Comparison of ENCODE assay signal across 1 cellular context in the genomic region with DNA sequence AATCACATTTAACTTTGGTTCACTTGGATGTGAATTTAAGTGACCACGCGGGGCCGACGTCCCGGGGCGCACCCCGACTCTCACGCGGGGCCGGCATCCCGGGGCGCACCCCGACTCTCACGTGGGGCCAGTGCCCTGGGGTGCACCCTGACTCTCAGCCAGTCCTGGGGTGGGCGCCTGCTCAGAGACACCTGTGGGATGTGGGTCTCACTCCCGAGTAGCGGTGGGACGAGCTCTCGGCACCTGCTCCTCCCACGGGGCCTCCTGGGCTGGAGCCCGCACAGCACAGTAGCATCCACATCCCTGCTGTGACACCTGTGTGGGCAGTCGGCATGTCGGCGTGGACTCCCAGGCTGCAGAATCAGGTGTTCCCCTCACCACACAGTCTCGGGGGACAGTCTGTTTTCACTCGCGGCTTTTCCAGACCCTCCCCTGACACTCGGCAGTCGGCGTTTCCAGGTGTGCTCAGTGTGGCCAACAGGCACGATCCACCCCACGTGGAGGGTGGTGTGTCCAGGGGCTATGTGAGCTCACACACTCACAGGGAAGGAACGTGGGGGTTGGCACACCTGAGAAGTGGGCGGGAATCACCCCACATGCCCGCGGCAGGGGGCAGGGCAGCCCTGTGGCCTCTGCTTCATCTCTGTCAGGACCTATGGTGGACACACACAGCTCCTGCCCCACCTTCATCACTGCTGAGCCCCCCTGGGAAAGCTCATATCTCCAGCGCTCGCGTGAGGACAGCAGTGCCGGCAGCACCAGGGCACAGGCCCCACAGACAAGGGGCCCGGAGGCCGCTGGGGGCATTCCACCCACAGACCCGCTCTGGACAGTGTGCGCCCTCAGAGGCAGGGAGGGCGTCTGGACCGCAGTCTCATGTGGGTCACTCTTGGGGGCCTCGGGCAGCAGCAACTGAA.
TF ChIP-seq lines count a peak whose summit lies in the region.

No MANE protein-coding gene starts in this region.

TF ChIP-seq in IMR-90, 13 proteins besides CTCF, POLR2A, EP300 and RAD21:
- TF ChIP-seq CHD1 (IDR thresholded peaks at IDR 0.05; ENCODE audit: low read depth, low read length): no peak
- TF ChIP-seq NFE2L2 (IDR thresholded peaks at IDR 0.05; ENCODE audit: low read depth, low read length): no peak
- TF ChIP-seq, protein P1, sequence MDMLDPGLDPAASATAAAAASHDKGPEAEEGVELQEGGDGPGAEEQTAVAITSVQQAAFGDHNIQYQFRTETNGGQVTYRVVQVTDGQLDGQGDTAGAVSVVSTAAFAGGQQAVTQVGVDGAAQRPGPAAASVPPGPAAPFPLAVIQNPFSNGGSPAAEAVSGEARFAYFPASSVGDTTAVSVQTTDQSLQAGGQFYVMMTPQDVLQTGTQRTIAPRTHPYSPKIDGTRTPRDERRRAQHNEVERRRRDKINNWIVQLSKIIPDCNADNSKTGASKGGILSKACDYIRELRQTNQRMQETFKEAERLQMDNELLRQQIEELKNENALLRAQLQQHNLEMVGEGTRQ (IDR thresholded peaks at IDR 0.05; ENCODE audit: low read depth, low read length): no peak
- no peak for TF ChIP-seq MAFK (IDR thresholded peaks at IDR 0.05; ENCODE audit: low read depth, low read length)
- TF ChIP-seq ELK1 (IDR thresholded peaks at IDR 0.05; ENCODE audit: borderline replicate concordance, low read depth, low read length): no peak
- no peak for TF ChIP-seq MAZ (IDR thresholded peaks at IDR 0.05; ENCODE audit: borderline replicate concordance, low read depth, low read length)
- TF ChIP-seq FOS (IDR thresholded peaks at IDR 0.05; ENCODE audit: low read depth, low read length): no peak
- TF ChIP-seq RFX5 (IDR thresholded peaks at IDR 0.05; ENCODE audit: low read depth, low read length): no peak
- TF ChIP-seq CEBPB (IDR thresholded peaks at IDR 0.05; ENCODE audit: low read depth, low read length): no peak
